26 cellular contexts compared by ENCODE assay signal in the genomic region with DNA sequence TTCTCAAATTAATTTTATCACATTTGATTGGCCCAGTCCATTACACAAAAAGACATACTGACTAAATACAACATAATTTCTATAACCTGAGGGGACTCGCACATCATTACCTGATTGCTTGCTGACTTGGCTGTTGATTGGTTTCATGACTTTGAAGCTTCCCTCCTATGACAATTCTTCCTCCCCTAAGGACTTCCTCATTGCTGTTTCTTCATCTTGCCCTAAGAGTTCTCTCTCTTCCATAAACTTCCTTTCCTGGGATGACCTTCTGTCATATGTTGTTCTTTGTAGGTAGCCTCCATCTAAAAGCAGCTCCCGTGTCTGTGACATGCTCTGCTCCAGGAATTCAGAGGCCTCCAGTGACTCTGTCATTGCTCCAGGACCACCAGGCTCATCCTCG.
"Had no signal": no experiment of that assay in that cellular context is flagged by ENCODE, and none has a peak within 500 bp of the region (broad histone marks: within the 10 kb centered on the region; RNA-seq: fewer than 3 reads in every experiment).

No MANE protein-coding gene starts in this region.

- DNase-seq: activated CD4-positive, alpha-beta memory T cell treated with anti-CD3 and anti-CD28 coated beads for 36 hours; activated CD4-positive, alpha-beta T cell treated with anti-CD3 and anti-CD28 coated beads, Interleukin-2, amount 10 ng/mL, durations not matched to agents 7 days and 5 days; activated CD4-positive, CD25-positive, alpha-beta regulatory T cell; activated gamma-delta T cell; activated naive CD4-positive, alpha-beta T cell treated with anti-CD3 and anti-CD28 coated beads for 36 hours; activated T-cell treated with anti-CD3 and anti-CD28 coated beads for 4 hours; activated T-cell treated with anti-CD3 and anti-CD28 coated beads, Interleukin-2, amount 50 U/mL, for 48 hours; amygdala; Kasumi-1; KBM-7; MV-4-11; NCI-H1092 treated with DMSO at 0.1 percent for 48 hours; NCI-H1417 treated with DMSO at 0.1 percent for 48 hours; NCI-H1694; NCI-H2029; NCI-H2107; NCI-H2171 treated with DMSO at 0.1 percent for 48 hours; NCI-H226; NCI-H510A; NCI-H526 treated with DMSO at 0.1 percent for 48 hours; NCI-H82; NK-92 treated with Interleukin-12 subunit alpha and Interleukin-12 subunit beta, amount 100 ng/mL, for 24 hours; SJCRH30; SK-N-SH; T1000 had no signal

- ATAC-seq: activated T-helper 17 cell treated with anti-CD3 and anti-CD28 coated beads, Interleukin-2, amount 50 U/mL, for 72 hours had no signal
